Comparison of ENCODE assay signal across 1 cellular context in genomic region chr5:65142511-65143011, GRCh38.
TF ChIP-seq lines count a peak whose summit lies in the region.

No MANE protein-coding gene starts in this region.

TF ChIP-seq in GM23338, 12 proteins besides CTCF, POLR2A, EP300 and RAD21 (continued from another document):
- TF ChIP-seq ZNF462 (CRISPR knock-in tag; IDR thresholded peaks at IDR 0.05) (peak; percentile 95), EZH2 (IDR thresholded peaks at IDR 0.05; ENCODE audit: low read depth, unreplicated experiment) (no peak), ZNF114 (CRISPR knock-in tag; IDR thresholded peaks at IDR 0.05) (no peak), JUNB (IDR thresholded peaks at IDR 0.05; ENCODE audit: unreplicated experiment) (no peak), STAT1 (IDR thresholded peaks at IDR 0.05; ENCODE audit: unreplicated experiment) (no peak)
TF ChIP-seq in GM23338: peak in this region for 2.
